Comparison of ENCODE assay signal across 15 cellular contexts in the genomic region with DNA sequence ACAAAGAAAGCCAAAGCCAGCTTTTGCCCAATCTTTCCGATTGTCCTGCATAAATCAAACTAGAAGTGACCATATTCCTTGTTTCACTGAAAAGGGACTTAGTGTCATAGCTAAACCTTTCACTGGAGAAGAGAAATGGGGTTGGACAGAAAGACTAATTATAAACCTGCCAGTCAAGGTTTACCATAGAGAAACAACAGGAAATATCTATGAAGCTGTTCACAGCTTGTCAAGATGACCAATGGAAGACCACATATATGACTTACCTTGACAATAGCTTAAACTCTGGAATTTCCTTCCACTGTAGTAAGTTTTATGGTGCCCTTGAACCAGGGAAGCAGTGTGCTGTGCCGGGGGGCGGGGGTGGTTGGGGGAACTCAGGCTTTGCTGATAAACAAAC.
DNase-seq lines count a peak whose midpoint lies in the region; ATAC-seq, FAIRE-seq and TF ChIP-seq lines count a peak whose summit lies in the region.
"Had no signal": no experiment of that assay in that cellular context is flagged by ENCODE, and none has a peak within 500 bp of the region (broad histone marks: within the 10 kb centered on the region; RNA-seq: fewer than 3 reads in every experiment).

No MANE protein-coding gene starts in this region.

- POLR2A ChIA-PET in GM12878 (lab: Charles Lee): interaction anchor here (0.7 to 4.4 kb wide), 8 partner anchors 216 to 955 kb away, joined by 3 to 27 read pairs (median 4); a partner anchor contains a TSS

- no peaks in the 10 kb centered on the region for H3K36me3 ChIP-seq in GM12878 (ENCODE audit: control insufficient read depth in 2 of 2, insufficient read depth in 2 of 2, low read length in 1 of 2)
- H3K36me3 ChIP-seq: adrenal gland, BE2C, vagina had no signal

- CTCF ChIA-PET in GM12878 (lab: Yijun Ruan, JAX): interaction anchor here (0.6 to 12.4 kb wide), 18 partner anchors 9 to 1070 kb away, joined by 3 to 403 read pairs (median 4); a partner anchor contains a TSS

- no peak for TF ChIP-seq EP300 in GM12878 (IDR thresholded peaks at IDR 0.05; ENCODE audit: borderline replicate concordance in 1 of 2, control insufficient read depth in 1 of 2, low read depth in 2 of 2, low read length in 2 of 2)

- peaks cover 37% of the 10 kb centered on the region for H3K4me1 ChIP-seq in GM12878 (ENCODE audit: control insufficient read depth, insufficient read depth, low read length)
- H3K4me1 ChIP-seq: BE2C, vagina had no signal

- H4K20me1 ChIP-seq in GM12878 (ENCODE audit: control insufficient read depth, insufficient read depth): no peaks in the 10 kb centered on the region

- H3K4me3 ChIP-seq in GM12878: no peak overlapping the region; the same call in 1 of the 2 replicates
- H3K4me3 ChIP-seq: adrenal gland, hepatocyte, vagina had no signal

- no peak for TF ChIP-seq RAD21 in GM12878 (IDR thresholded peaks at IDR 0.05; ENCODE audit: insufficient read depth, low read depth, low read length)

- no peaks in the 10 kb centered on the region for H3K27me3 ChIP-seq in GM12878 (replicated peaks in 1 of 2; ENCODE audit: control insufficient read depth in 2 of 2, insufficient read depth in 2 of 2, low read length in 1 of 2)
- H3K27me3 ChIP-seq: adrenal gland, hepatocyte, vagina had no signal

- intact Hi-C loops in GM12878 (cut with micrococcal nuclease; ENCODE audit: unreplicated experiment): loop anchor here (1.0 to 10.0 kb wide), 4 partner anchors 226 to 884 kb away; no protein-coding TSS in a partner anchor

- H2AFZ ChIP-seq in GM12878 (ENCODE audit: control insufficient read depth, low read depth, low read length): peak overlapping the region; percentile 82
- H2AFZ ChIP-seq: hepatocyte had no signal

- no peaks in the 10 kb centered on the region for H3K79me2 ChIP-seq in GM12878 (ENCODE audit: control insufficient read depth, insufficient read depth, low read length)
- H3K79me2 ChIP-seq: hepatocyte had no signal

- H3K4me2 ChIP-seq in GM12878 (ENCODE audit: control insufficient read depth, insufficient read depth): peak overlapping the region; percentile 87
- H3K4me2 ChIP-seq: hepatocyte had no signal

- no peaks in the 10 kb centered on the region for H3K9me3 ChIP-seq in GM12878 (replicated peaks; ENCODE audit: control insufficient read depth, insufficient read depth, low read length)
- H3K9me3 ChIP-seq: adrenal gland, BE2C, vagina had no signal

- peak overlapping the region; percentile 49 for H3K9ac ChIP-seq in GM12878 (ENCODE audit: control insufficient read depth, insufficient read depth, low read length)

- in situ Hi-C loops in GM12878 (cut with MboI): loop anchor here (5.0 to 10.0 kb wide), 6 partner anchors 252 to 1022 kb away; a partner anchor contains a TSS

- DNase-seq in GM12878 (ENCODE audit: low read depth, low spot score): no peak
- no peak for DNase-seq in NCI-H345 treated with DMSO at 0.1 percent for 48 hours (lab: John Stamatoyannopoulos, UW; ENCODE audit: unreplicated experiment)
- no peak for DNase-seq in GM12892 (ENCODE audit: insufficient read length)
- DNase-seq in NCI-H524 (lab: John Stamatoyannopoulos, UW): no peak
- DNase-seq in GF-D8 (lab: John Stamatoyannopoulos, UW): no peak
- DNase-seq: adrenal gland; BE2C; effector CD8-positive, alpha-beta T cell; NCI-H526 treated with DMSO at 0.1 percent for 48 hours; right cardiac atrium had no signal

- peak; percentile 26 for ATAC-seq in GM18502 (IDR thresholded peaks at IDR 0.05; ENCODE audit: poor library complexity, unreplicated experiment)
- ATAC-seq in GM21390 (IDR thresholded peaks at IDR 0.05; ENCODE audit: unreplicated experiment): peak; percentile 19
- peak; percentile 20 for ATAC-seq in HG03066 (IDR thresholded peaks at IDR 0.05; ENCODE audit: low read depth, unreplicated experiment)
- peak; percentile 40 for ATAC-seq in GM12878
- ATAC-seq: right cardiac atrium had no signal

- TF ChIP-seq POLR2A in GM12878 (IDR thresholded peaks at IDR 0.05; ENCODE audit: low read depth, low read length) (no peak), GM12892 (IDR thresholded peaks at IDR 0.05; ENCODE audit: low read depth, low read length) (no peak)

- 69% methylated on average over 3 of the region's 3 CpGs for WGBS in GM12878 (ENCODE audit: insufficient coverage, insufficient replicate concordance, low lambda C conversion rate, missing lambda C conversion rate)

- no peak for TF ChIP-seq CTCF in GM12878 (IDR thresholded peaks at IDR 0.05 in 2 of 3, conservative IDR thresholded peaks at IDR 0.05 in 1 of 3; ENCODE audit: control insufficient read depth in 2 of 3, extremely low read depth in 1 of 3, insufficient read depth in 1 of 3, low read depth in 3 of 3, low read length in 3 of 3)

- SMC1A ChIA-PET in GM12878 (lab: Charles Lee; ENCODE audit: uncharacterized antibody, unreplicated experiment): interaction anchor here (0.6 to 11.1 kb wide), 20 partner anchors 8 to 1094 kb away, joined by 3 to 382 read pairs (median 4); a partner anchor contains a TSS

- H3K27ac ChIP-seq in GM12878 (ENCODE audit: control insufficient read depth, insufficient read depth): peak overlapping the region; percentile 93
- H3K27ac ChIP-seq: adrenal gland, hepatocyte, vagina had no signal

- RAD21 ChIA-PET in GM12878 (lab: Charles Lee; ENCODE audit: unreplicated experiment): interaction anchor here (0.8 to 11.7 kb wide), 18 partner anchors 13 to 1082 kb away, joined by 3 to 384 read pairs (median 5); a partner anchor contains a TSS

- no TSS peak for BruUV-seq in GM12878 (replicated peaks; lab: Mats Ljungman, UMichigan)

- FAIRE-seq in GM12878 (lab: Jason Lieb, UNC) (no peak), GM12892 (lab: Jason Lieb, UNC) (no peak)

TF ChIP-seq in GM12878, 131 proteins besides CTCF, POLR2A, EP300 and RAD21:
- TF ChIP-seq, protein P1, sequence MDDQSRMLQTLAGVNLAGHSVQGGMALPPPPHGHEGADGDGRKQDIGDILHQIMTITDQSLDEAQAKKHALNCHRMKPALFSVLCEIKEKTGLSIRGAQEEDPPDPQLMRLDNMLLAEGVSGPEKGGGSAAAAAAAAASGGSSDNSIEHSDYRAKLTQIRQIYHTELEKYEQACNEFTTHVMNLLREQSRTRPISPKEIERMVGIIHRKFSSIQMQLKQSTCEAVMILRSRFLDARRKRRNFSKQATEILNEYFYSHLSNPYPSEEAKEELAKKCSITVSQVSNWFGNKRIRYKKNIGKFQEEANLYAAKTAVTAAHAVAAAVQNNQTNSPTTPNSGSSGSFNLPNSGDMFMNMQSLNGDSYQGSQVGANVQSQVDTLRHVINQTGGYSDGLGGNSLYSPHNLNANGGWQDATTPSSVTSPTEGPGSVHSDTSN (IDR thresholded peaks at IDR 0.05; ENCODE audit: insufficient replicate concordance, low read depth, low read length): peak; percentile 64
- no peak for TF ChIP-seq RAD51 (IDR thresholded peaks at IDR 0.05)
- TF ChIP-seq JUNB (IDR thresholded peaks at IDR 0.05): no peak
- TF ChIP-seq, protein P2, sequence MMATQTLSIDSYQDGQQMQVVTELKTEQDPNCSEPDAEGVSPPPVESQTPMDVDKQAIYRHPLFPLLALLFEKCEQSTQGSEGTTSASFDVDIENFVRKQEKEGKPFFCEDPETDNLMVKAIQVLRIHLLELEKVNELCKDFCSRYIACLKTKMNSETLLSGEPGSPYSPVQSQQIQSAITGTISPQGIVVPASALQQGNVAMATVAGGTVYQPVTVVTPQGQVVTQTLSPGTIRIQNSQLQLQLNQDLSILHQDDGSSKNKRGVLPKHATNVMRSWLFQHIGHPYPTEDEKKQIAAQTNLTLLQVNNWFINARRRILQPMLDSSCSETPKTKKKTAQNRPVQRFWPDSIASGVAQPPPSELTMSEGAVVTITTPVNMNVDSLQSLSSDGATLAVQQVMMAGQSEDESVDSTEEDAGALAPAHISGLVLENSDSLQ (IDR thresholded peaks at IDR 0.05): peak; percentile 94
- 0 out of 4 replicates have a peak, but pooled peaks of 1 of the 2 experiments have one; percentile 6 for TF ChIP-seq IKZF2 (IDR thresholded peaks at IDR 0.05)
- peak; percentile 59 for TF ChIP-seq SMARCA5 (IDR thresholded peaks at IDR 0.05)
- 0 out of 2 replicates have a peak, but pooled peaks have one; percentile 30 for TF ChIP-seq IKZF1 (conservative IDR thresholded peaks at IDR 0.05)
